Comparison of ENCODE assay signal across 8 cellular contexts in genomic region chr7:73557108-73557396, GRCh38. TPM values are rescaled to one million over a fixed set of nuclear protein-coding genes. Genes with fewer than 3 reads are reported as not detected.
DNase-seq lines count a peak whose midpoint lies in the region; ATAC-seq, FAIRE-seq and TF ChIP-seq lines count a peak whose summit lies in the region.

No MANE protein-coding gene starts in this region.

- no peak for FAIRE-seq in RCC 7860 (lab: Jason Lieb, UNC)

- peak overlapping the region in 9 of 10 donors; percentile 92 to 98 (median 95) for H3K27ac Mint-ChIP-seq in naive thymus-derived CD8-positive, alpha-beta T cell
- peak overlapping the region; percentile 98 for H3K27ac Mint-ChIP-seq in stimulated activated naive B cell treated with anti-CD40 and anti-IgM and Interleukin-4, amounts not matched to agents 10 μg/mL and 1 μg/mL and 100 μg/mL, for 72 hours

- peaks cover 20 to 38% (median 35%) of the 10 kb centered on the region in 4 donors for H3K4me1 Mint-ChIP-seq in naive thymus-derived CD8-positive, alpha-beta T cell
- peaks cover 27 to 43% of the 10 kb centered on the region in 2 donors for H3K4me1 Mint-ChIP-seq in stimulated activated naive B cell treated with anti-CD40 and anti-IgM and Interleukin-4, amounts not matched to agents 10 μg/mL and 1 μg/mL and 100 μg/mL, for 72 hours

- H3K9me3 ChIP-seq in DND-41 (ENCODE audit: insufficient read depth, low read length, severe bottlenecking) = no peaks in the 10 kb centered on the region

- no peaks in the 10 kb centered on the region for H3K9me3 Mint-ChIP-seq in naive thymus-derived CD8-positive, alpha-beta T cell
- H3K9me3 Mint-ChIP-seq in stimulated activated naive B cell treated with anti-CD40 and anti-IgM and Interleukin-4, amounts not matched to agents 10 μg/mL and 1 μg/mL and 100 μg/mL, for 72 hours = no peaks in the 10 kb centered on the region

- peak; percentile 95 for ATAC-seq in DND-41 (ENCODE audit: insufficient read depth, low read depth)
- peak; percentile 90 to 93 for ATAC-seq in naive thymus-derived CD8-positive, alpha-beta T cell
- ATAC-seq in stimulated activated naive B cell treated with anti-CD40 and anti-IgM and Interleukin-4, amounts not matched to agents 10 μg/mL and 1 μg/mL and 100 μg/mL, for 72 hours (replicated peaks) = peak; percentile 92

- H3K27me3 ChIP-seq in DND-41 (ENCODE audit: insufficient read depth, low read length, poor library complexity) = no peaks in the 10 kb centered on the region

- peak overlapping the region; percentile 86 for H3K4me2 ChIP-seq in DND-41 (ENCODE audit: insufficient read depth, low read length)

- H3K79me2 ChIP-seq in DND-41 (ENCODE audit: insufficient read depth, low read length) = peaks cover 53% of the 10 kb centered on the region

- H4K20me1 ChIP-seq in DND-41 (ENCODE audit: insufficient read depth, low read length) = peaks cover 45% of the 10 kb centered on the region

- no peaks in the 10 kb centered on the region for H3K27me3 Mint-ChIP-seq in naive thymus-derived CD8-positive, alpha-beta T cell
- peaks cover 0 to 5% of the 10 kb centered on the region in 2 donors for H3K27me3 Mint-ChIP-seq in stimulated activated naive B cell treated with anti-CD40 and anti-IgM and Interleukin-4, amounts not matched to agents 10 μg/mL and 1 μg/mL and 100 μg/mL, for 72 hours

- peaks cover 0 to 36% (median 2%) of the 10 kb centered on the region in 3 donors for H3K36me3 Mint-ChIP-seq in naive thymus-derived CD8-positive, alpha-beta T cell
- H3K36me3 Mint-ChIP-seq in stimulated activated naive B cell treated with anti-CD40 and anti-IgM and Interleukin-4, amounts not matched to agents 10 μg/mL and 1 μg/mL and 100 μg/mL, for 72 hours = peaks cover 9 to 18% of the 10 kb centered on the region in 2 donors

- peak overlapping the region; percentile 89 to 91 for H3K4me3 ChIP-seq in DND-41 (ENCODE audit: low read depth in 1 of 2, low read length in 2 of 2)

- H3K27ac ChIP-seq in DND-41 (ENCODE audit: low read length) = peak overlapping the region; percentile 98

- POLR2A ChIA-PET in naive thymus-derived CD8-positive, alpha-beta T cell (lab: Charles Lee) = interaction anchor here (0.8 to 3.5 kb wide), 8 partner anchors 9 to 182 kb away, joined by 3 to 81 read pairs (median 10); partner anchors contain the start of genes ABHD11, BAZ1B and TBL2

- H3K36me3 ChIP-seq in DND-41 (ENCODE audit: insufficient read depth, low read length) = peaks cover 33% of the 10 kb centered on the region

- peak overlapping the region; percentile 100 for H3K9ac ChIP-seq in DND-41 (ENCODE audit: low read depth, low read length)

- no peak for TF ChIP-seq CTCF in DND-41 (IDR thresholded peaks at IDR 0.05; ENCODE audit: borderline replicate concordance, extremely low read depth, low read length, poor library complexity, severe bottlenecking)

- H3K4me1 ChIP-seq in DND-41 (ENCODE audit: insufficient read depth, low read length) = peaks cover 39% of the 10 kb centered on the region

- DNase-seq in DND-41 (peak; percentile 94), GOT3 (lab: John Stamatoyannopoulos, UW) (peak; percentile 77), LHCN-M2 (ENCODE audit: low read depth) (peak; percentile 94), RCC 7860 (ENCODE audit: low spot score) (peak; percentile 92), fibroblast of peridontal ligament (ENCODE audit: extremely low read depth) (peak; percentile 84)
- DNase-seq in activated T-helper 9 cell treated with anti-CD3 and anti-CD28 coated beads, Interleukin-2, amount 50 U/mL, for 16 hours (ENCODE audit: low read depth) = peak; percentile 87
- DNase-seq in naive thymus-derived CD8-positive, alpha-beta T cell = peak; percentile 85 to 93 (median 90)
- DNase-seq in stimulated activated naive B cell treated with anti-CD40 and anti-IgM and Interleukin-4, amounts not matched to agents 10 μg/mL and 1 μg/mL and 100 μg/mL, for 72 hours = peak; percentile 91

- peak overlapping the region; percentile 89 to 97 (median 94) for H3K4me3 Mint-ChIP-seq in naive thymus-derived CD8-positive, alpha-beta T cell
- H3K4me3 Mint-ChIP-seq in stimulated activated naive B cell treated with anti-CD40 and anti-IgM and Interleukin-4, amounts not matched to agents 10 μg/mL and 1 μg/mL and 100 μg/mL, for 72 hours = peak overlapping the region; percentile 93 to 94

- H2AFZ ChIP-seq in DND-41 (ENCODE audit: low read depth, low read length) = peak overlapping the region; percentile 99

RNA-seq across cellular contexts. Expression of gene BCL7B, which starts 0.4 kb away (rescaled TPM):
- 67.7 and 71.0 TPM in 2 replicates for total RNA-seq in LHCN-M2 (2014; rRNA removed)
- 61.6 TPM for polyA plus RNA-seq in LHCN-M2 (2012)
- 10 to 100 TPM; 59.5 to 64.6 TPM for total RNA-seq in naive thymus-derived CD8-positive, alpha-beta T cell
- polyA plus RNA-seq in naive thymus-derived CD8-positive, alpha-beta T cell = 10 to 100 TPM; 76.6 to 96.3 (median 81.8) TPM

RNA-seq across cellular contexts. Expression of gene TBL2, which starts 21.3 kb away (rescaled TPM):
- total RNA-seq in LHCN-M2 (2014; rRNA removed) = 147 and 171 TPM in 2 replicates
- 54.2 TPM for polyA plus RNA-seq in LHCN-M2 (2012)
- total RNA-seq in naive thymus-derived CD8-positive, alpha-beta T cell = 10 to 100 TPM; 30.4 to 31.2 TPM
- 10 to 100 TPM; 13.4 to 19.6 (median 18.4) TPM for polyA plus RNA-seq in naive thymus-derived CD8-positive, alpha-beta T cell

RNA-seq across cellular contexts. Expression of gene BAZ1B, which starts 35.0 kb away (rescaled TPM):
- total RNA-seq in LHCN-M2 (2014; rRNA removed) = 97.0 and 110 TPM in 2 replicates
- 41.5 TPM for polyA plus RNA-seq in LHCN-M2 (2012)
- total RNA-seq in naive thymus-derived CD8-positive, alpha-beta T cell = 10 to 100 TPM; 71.5 to 73.0 TPM
- 10 to 100 TPM; 12.1 to 27.0 (median 17.0) TPM for polyA plus RNA-seq in naive thymus-derived CD8-positive, alpha-beta T cell

Comparison
In these comparisons a context has a peak if more than half of its experiments do, and no peak if none do; other contexts are left out.
1. Peak in every context shown above with its lines: DNase-seq, ATAC-seq, H3K4me3 ChIP-seq and H3K27ac ChIP-seq.